Comparison of ENCODE assay signal across 1 cellular context in genomic region chr11:34357646-34358257, GRCh38.
A peak's percentile ranks its signal among the peaks of the same experiment; 100 is the strongest.
TF ChIP-seq lines count a peak whose summit lies in the region.

Gene ABTB2 (minus strand): TSS chr11:34358010.

TF ChIP-seq in HepG2, 621 proteins besides CTCF, POLR2A, EP300 and RAD21 (continued from another document and continues in another):
- TF ChIP-seq ZNF646 (CRISPR knock-in tag; IDR thresholded peaks at IDR 0.05) = no peak
- TF ChIP-seq IRF1 (CRISPR knock-in tag; IDR thresholded peaks at IDR 0.05; ENCODE audit: low read depth) = no peak
- TF ChIP-seq ZNF253 (CRISPR knock-in tag; IDR thresholded peaks at IDR 0.05; ENCODE audit: borderline replicate concordance) = no peak
- no peak for TF ChIP-seq ZNF709 (CRISPR knock-in tag; IDR thresholded peaks at IDR 0.05)
- TF ChIP-seq ARID4A (CRISPR knock-in tag; IDR thresholded peaks at IDR 0.05; ENCODE audit: borderline replicate concordance) = peak; percentile 86
- TF ChIP-seq NR2F6 (IDR thresholded peaks at IDR 0.05) = no peak
- TF ChIP-seq NR2F6 (CRISPR knock-in tag; IDR thresholded peaks at IDR 0.05) = peak; percentile 18; the same call in 1 of the 2 replicates
- TF ChIP-seq ETV5 (CRISPR knock-in tag; IDR thresholded peaks at IDR 0.05; ENCODE audit: borderline replicate concordance) = no peak
- no peak for TF ChIP-seq NBN (conservative IDR thresholded peaks at IDR 0.05)
- TF ChIP-seq, protein P1, sequence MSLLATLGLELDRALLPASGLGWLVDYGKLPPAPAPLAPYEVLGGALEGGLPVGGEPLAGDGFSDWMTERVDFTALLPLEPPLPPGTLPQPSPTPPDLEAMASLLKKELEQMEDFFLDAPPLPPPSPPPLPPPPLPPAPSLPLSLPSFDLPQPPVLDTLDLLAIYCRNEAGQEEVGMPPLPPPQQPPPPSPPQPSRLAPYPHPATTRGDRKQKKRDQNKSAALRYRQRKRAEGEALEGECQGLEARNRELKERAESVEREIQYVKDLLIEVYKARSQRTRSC (CRISPR knock-in tag; IDR thresholded peaks at IDR 0.05; ENCODE audit: low read depth) = no peak
- TF ChIP-seq ZNF44 (CRISPR knock-in tag; IDR thresholded peaks at IDR 0.05) = 0 out of 2 replicates have a peak, but pooled peaks have one; percentile 28
- no peak for TF ChIP-seq IKZF4 (CRISPR knock-in tag; IDR thresholded peaks at IDR 0.05; ENCODE audit: borderline replicate concordance, low read depth, not compliant biosample characterization)
- TF ChIP-seq ZNF552 (CRISPR knock-in tag; IDR thresholded peaks at IDR 0.05; ENCODE audit: borderline replicate concordance) = no peak
- TF ChIP-seq GFI1 (CRISPR knock-in tag; IDR thresholded peaks at IDR 0.05; ENCODE audit: borderline replicate concordance) = peak; percentile 46; the same call in 1 of the 2 replicates
- TF ChIP-seq AGO1 (IDR thresholded peaks at IDR 0.05; ENCODE audit: low read depth, low read length, poor library complexity, severe bottlenecking) = no peak
- no peak for TF ChIP-seq IRX3 (CRISPR knock-in tag; IDR thresholded peaks at IDR 0.05; ENCODE audit: borderline replicate concordance, low read depth)
- TF ChIP-seq ZNF564 (CRISPR knock-in tag; IDR thresholded peaks at IDR 0.05) = no peak; the same call in 1 of the 2 replicates
- 0 out of 2 replicates have a peak, but pooled peaks have one; percentile 27 for TF ChIP-seq SMAD9 (CRISPR knock-in tag; IDR thresholded peaks at IDR 0.05)
- 0 out of 2 replicates have a peak, but pooled peaks have one; percentile 37 for TF ChIP-seq ZNF780A (CRISPR knock-in tag; IDR thresholded peaks at IDR 0.05)
- no peak for TF ChIP-seq TEAD3 (CRISPR knock-in tag; optimal IDR thresholded peaks at IDR 0.05; ENCODE audit: borderline replicate concordance)
- 0 out of 2 replicates have a peak, but pooled peaks have one; percentile 43 for TF ChIP-seq PHF21A (CRISPR knock-in tag; IDR thresholded peaks at IDR 0.05)
- TF ChIP-seq, protein P2, sequence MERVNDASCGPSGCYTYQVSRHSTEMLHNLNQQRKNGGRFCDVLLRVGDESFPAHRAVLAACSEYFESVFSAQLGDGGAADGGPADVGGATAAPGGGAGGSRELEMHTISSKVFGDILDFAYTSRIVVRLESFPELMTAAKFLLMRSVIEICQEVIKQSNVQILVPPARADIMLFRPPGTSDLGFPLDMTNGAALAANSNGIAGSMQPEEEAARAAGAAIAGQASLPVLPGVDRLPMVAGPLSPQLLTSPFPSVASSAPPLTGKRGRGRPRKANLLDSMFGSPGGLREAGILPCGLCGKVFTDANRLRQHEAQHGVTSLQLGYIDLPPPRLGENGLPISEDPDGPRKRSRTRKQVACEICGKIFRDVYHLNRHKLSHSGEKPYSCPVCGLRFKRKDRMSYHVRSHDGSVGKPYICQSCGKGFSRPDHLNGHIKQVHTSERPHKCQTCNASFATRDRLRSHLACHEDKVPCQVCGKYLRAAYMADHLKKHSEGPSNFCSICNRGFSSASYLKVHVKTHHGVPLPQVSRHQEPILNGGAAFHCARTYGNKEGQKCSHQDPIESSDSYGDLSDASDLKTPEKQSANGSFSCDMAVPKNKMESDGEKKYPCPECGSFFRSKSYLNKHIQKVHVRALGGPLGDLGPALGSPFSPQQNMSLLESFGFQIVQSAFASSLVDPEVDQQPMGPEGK (CRISPR knock-in tag; IDR thresholded peaks at IDR 0.05) = no peak; the same call in 1 of the 2 replicates
- no peak for TF ChIP-seq ZNF569 (CRISPR knock-in tag; IDR thresholded peaks at IDR 0.05; ENCODE audit: borderline replicate concordance)
- no peak for TF ChIP-seq TRIM22 (IDR thresholded peaks at IDR 0.05)
- TF ChIP-seq CEBPZ (IDR thresholded peaks at IDR 0.05; ENCODE audit: low read length) = no peak
- no peak for TF ChIP-seq ZHX2 (IDR thresholded peaks at IDR 0.05; ENCODE audit: low read depth)
- TF ChIP-seq ZHX2 (CRISPR knock-in tag; IDR thresholded peaks at IDR 0.05; ENCODE audit: borderline replicate concordance) = no peak
- TF ChIP-seq ZNF33A (CRISPR knock-in tag; IDR thresholded peaks at IDR 0.05; ENCODE audit: borderline replicate concordance) = no peak
